In the genomic region with DNA sequence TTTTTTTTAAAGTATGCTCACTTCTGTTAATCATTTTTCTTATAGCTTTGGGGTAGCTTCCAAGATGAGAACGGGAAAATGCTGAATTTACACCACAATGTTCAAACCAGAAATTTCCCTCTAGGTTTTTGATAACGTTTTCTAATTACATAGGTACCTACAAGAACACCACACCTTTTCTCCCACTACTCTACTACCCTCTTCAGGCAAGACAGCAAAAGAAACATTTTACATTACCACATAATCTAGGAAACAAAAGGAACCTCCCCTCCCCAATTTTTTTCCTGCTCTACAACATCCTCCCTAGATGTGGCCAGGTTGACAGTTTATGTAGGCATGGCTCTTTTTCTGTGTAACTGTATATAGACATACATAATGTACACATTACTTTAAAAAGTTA, we compare ENCODE assay signal across 3 cellular contexts.
TF ChIP-seq lines count a peak whose summit lies in the region.

No MANE protein-coding gene starts in this region.

TF ChIP-seq in SK-N-SH, 30 proteins besides CTCF, POLR2A, EP300 and RAD21:
- TF ChIP-seq RCOR1 (IDR thresholded peaks at IDR 0.05; ENCODE audit: low read length) (no peak), NFIC (IDR thresholded peaks at IDR 0.05; ENCODE audit: borderline replicate concordance) (no peak), RFX5 (IDR thresholded peaks at IDR 0.05; ENCODE audit: low read length) (no peak), RXRA (IDR thresholded peaks at IDR 0.05; ENCODE audit: borderline replicate concordance, low read depth) (no peak), MEF2A (IDR thresholded peaks at IDR 0.05; ENCODE audit: borderline replicate concordance, low read depth) (no peak), NRF1 (IDR thresholded peaks at IDR 0.05; ENCODE audit: low read depth, low read length) (no peak), CHD2 (IDR thresholded peaks at IDR 0.05; ENCODE audit: low read length, partially characterized antibody) (no peak), EZH2phosphoT487 (IDR thresholded peaks at IDR 0.05; ENCODE audit: borderline replicate concordance, low read depth) (no peak), TEAD4 (IDR thresholded peaks at IDR 0.05; ENCODE audit: borderline replicate concordance, insufficient read depth) (no peak), TAF1 (IDR thresholded peaks at IDR 0.05; ENCODE audit: borderline replicate concordance, low read depth, low read length) (no peak), MXI1 (IDR thresholded peaks at IDR 0.05; ENCODE audit: low read depth, low read length) (no peak), GATA2 (CRISPR knock-in tag; IDR thresholded peaks at IDR 0.05) (no peak), FOXJ3 (CRISPR knock-in tag; IDR thresholded peaks at IDR 0.05) (no peak), GABPA (IDR thresholded peaks at IDR 0.05; ENCODE audit: low read depth) (no peak), SMC3 (IDR thresholded peaks at IDR 0.05; ENCODE audit: low read depth, low read length) (no peak), ELF1 (IDR thresholded peaks at IDR 0.05) (no peak)
- TF ChIP-seq, protein P1, sequence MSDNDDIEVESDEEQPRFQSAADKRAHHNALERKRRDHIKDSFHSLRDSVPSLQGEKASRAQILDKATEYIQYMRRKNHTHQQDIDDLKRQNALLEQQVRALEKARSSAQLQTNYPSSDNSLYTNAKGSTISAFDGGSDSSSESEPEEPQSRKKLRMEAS (IDR thresholded peaks at IDR 0.05; ENCODE audit: low read depth), result no peak
- TF ChIP-seq, protein P2, sequence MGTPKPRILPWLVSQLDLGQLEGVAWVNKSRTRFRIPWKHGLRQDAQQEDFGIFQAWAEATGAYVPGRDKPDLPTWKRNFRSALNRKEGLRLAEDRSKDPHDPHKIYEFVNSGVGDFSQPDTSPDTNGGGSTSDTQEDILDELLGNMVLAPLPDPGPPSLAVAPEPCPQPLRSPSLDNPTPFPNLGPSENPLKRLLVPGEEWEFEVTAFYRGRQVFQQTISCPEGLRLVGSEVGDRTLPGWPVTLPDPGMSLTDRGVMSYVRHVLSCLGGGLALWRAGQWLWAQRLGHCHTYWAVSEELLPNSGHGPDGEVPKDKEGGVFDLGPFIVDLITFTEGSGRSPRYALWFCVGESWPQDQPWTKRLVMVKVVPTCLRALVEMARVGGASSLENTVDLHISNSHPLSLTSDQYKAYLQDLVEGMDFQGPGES (IDR thresholded peaks at IDR 0.05; ENCODE audit: low read depth, low read length), result no peak
- TF ChIP-seq, protein P3, sequence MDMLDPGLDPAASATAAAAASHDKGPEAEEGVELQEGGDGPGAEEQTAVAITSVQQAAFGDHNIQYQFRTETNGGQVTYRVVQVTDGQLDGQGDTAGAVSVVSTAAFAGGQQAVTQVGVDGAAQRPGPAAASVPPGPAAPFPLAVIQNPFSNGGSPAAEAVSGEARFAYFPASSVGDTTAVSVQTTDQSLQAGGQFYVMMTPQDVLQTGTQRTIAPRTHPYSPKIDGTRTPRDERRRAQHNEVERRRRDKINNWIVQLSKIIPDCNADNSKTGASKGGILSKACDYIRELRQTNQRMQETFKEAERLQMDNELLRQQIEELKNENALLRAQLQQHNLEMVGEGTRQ (IDR thresholded peaks at IDR 0.05; ENCODE audit: borderline replicate concordance, low read depth, low read length), result no peak

TF ChIP-seq in SK-N-SH treated with all-trans-retinoic acid at 6 μM for 48 hours, 23 proteins besides CTCF, POLR2A, EP300 and RAD21:
- TF ChIP-seq ZNF565 (CRISPR knock-in tag; conservative IDR thresholded peaks at IDR 0.05; ENCODE audit: low read depth), result no peak
- TF ChIP-seq ZFP30 (CRISPR knock-in tag; IDR thresholded peaks at IDR 0.05), result no peak
- no peak for TF ChIP-seq TCF4 (CRISPR knock-in tag; IDR thresholded peaks at IDR 0.05; ENCODE audit: borderline replicate concordance)
- TF ChIP-seq ZNF70 (CRISPR knock-in tag; IDR thresholded peaks at IDR 0.05), result no peak
- no peak for TF ChIP-seq ARNTL (CRISPR knock-in tag; IDR thresholded peaks at IDR 0.05; ENCODE audit: borderline replicate concordance, low read depth)
- no peak for TF ChIP-seq PPARA (CRISPR knock-in tag; IDR thresholded peaks at IDR 0.05; ENCODE audit: borderline replicate concordance)
TF ChIP-seq in SK-N-SH treated with all-trans-retinoic acid at 6 μM for 48 hours: peak in this region for 0.

TF ChIP-seq in H1, 55 proteins besides CTCF, POLR2A, EP300 and RAD21:
- TF ChIP-seq, protein P1 (IDR thresholded peaks at IDR 0.05), result no peak
- TF ChIP-seq, protein P4, sequence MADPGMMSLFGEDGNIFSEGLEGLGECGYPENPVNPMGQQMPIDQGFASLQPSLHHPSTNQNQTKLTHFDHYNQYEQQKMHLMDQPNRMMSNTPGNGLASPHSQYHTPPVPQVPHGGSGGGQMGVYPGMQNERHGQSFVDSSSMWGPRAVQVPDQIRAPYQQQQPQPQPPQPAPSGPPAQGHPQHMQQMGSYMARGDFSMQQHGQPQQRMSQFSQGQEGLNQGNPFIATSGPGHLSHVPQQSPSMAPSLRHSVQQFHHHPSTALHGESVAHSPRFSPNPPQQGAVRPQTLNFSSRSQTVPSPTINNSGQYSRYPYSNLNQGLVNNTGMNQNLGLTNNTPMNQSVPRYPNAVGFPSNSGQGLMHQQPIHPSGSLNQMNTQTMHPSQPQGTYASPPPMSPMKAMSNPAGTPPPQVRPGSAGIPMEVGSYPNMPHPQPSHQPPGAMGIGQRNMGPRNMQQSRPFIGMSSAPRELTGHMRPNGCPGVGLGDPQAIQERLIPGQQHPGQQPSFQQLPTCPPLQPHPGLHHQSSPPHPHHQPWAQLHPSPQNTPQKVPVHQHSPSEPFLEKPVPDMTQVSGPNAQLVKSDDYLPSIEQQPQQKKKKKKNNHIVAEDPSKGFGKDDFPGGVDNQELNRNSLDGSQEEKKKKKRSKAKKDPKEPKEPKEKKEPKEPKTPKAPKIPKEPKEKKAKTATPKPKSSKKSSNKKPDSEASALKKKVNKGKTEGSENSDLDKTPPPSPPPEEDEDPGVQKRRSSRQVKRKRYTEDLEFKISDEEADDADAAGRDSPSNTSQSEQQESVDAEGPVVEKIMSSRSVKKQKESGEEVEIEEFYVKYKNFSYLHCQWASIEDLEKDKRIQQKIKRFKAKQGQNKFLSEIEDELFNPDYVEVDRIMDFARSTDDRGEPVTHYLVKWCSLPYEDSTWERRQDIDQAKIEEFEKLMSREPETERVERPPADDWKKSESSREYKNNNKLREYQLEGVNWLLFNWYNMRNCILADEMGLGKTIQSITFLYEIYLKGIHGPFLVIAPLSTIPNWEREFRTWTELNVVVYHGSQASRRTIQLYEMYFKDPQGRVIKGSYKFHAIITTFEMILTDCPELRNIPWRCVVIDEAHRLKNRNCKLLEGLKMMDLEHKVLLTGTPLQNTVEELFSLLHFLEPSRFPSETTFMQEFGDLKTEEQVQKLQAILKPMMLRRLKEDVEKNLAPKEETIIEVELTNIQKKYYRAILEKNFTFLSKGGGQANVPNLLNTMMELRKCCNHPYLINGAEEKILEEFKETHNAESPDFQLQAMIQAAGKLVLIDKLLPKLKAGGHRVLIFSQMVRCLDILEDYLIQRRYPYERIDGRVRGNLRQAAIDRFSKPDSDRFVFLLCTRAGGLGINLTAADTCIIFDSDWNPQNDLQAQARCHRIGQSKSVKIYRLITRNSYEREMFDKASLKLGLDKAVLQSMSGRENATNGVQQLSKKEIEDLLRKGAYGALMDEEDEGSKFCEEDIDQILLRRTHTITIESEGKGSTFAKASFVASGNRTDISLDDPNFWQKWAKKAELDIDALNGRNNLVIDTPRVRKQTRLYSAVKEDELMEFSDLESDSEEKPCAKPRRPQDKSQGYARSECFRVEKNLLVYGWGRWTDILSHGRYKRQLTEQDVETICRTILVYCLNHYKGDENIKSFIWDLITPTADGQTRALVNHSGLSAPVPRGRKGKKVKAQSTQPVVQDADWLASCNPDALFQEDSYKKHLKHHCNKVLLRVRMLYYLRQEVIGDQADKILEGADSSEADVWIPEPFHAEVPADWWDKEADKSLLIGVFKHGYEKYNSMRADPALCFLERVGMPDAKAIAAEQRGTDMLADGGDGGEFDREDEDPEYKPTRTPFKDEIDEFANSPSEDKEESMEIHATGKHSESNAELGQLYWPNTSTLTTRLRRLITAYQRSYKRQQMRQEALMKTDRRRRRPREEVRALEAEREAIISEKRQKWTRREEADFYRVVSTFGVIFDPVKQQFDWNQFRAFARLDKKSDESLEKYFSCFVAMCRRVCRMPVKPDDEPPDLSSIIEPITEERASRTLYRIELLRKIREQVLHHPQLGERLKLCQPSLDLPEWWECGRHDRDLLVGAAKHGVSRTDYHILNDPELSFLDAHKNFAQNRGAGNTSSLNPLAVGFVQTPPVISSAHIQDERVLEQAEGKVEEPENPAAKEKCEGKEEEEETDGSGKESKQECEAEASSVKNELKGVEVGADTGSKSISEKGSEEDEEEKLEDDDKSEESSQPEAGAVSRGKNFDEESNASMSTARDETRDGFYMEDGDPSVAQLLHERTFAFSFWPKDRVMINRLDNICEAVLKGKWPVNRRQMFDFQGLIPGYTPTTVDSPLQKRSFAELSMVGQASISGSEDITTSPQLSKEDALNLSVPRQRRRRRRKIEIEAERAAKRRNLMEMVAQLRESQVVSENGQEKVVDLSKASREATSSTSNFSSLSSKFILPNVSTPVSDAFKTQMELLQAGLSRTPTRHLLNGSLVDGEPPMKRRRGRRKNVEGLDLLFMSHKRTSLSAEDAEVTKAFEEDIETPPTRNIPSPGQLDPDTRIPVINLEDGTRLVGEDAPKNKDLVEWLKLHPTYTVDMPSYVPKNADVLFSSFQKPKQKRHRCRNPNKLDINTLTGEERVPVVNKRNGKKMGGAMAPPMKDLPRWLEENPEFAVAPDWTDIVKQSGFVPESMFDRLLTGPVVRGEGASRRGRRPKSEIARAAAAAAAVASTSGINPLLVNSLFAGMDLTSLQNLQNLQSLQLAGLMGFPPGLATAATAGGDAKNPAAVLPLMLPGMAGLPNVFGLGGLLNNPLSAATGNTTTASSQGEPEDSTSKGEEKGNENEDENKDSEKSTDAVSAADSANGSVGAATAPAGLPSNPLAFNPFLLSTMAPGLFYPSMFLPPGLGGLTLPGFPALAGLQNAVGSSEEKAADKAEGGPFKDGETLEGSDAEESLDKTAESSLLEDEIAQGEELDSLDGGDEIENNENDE (IDR thresholded peaks at IDR 0.05; ENCODE audit: insufficient replicate concordance, low read length), result no peak
- TF ChIP-seq CHD1 (IDR thresholded peaks at IDR 0.05; ENCODE audit: low read depth, low read length) (no peak), KDM1A (IDR thresholded peaks at IDR 0.05; ENCODE audit: borderline replicate concordance, low read length) (no peak), TAF7 (optimal IDR thresholded peaks at IDR 0.05; ENCODE audit: borderline replicate concordance, low read depth, low read length) (no peak), CTBP2 (IDR thresholded peaks at IDR 0.05; ENCODE audit: borderline replicate concordance, insufficient read depth, insufficient read length, low read length) (no peak), CHD2 (IDR thresholded peaks at IDR 0.05; ENCODE audit: low read length) (no peak), BRCA1 (IDR thresholded peaks at IDR 0.05; ENCODE audit: low read depth, low read length) (no peak), CREB1 (IDR thresholded peaks at IDR 0.05) (no peak), ASH2L (IDR thresholded peaks at IDR 0.05; ENCODE audit: low read length) (no peak), RFX5 (IDR thresholded peaks at IDR 0.05; ENCODE audit: borderline replicate concordance, low read depth, low read length) (no peak), FOSL1 (IDR thresholded peaks at IDR 0.05; ENCODE audit: insufficient read depth, low read depth, low read length) (no peak)
- TF ChIP-seq, protein P5, sequence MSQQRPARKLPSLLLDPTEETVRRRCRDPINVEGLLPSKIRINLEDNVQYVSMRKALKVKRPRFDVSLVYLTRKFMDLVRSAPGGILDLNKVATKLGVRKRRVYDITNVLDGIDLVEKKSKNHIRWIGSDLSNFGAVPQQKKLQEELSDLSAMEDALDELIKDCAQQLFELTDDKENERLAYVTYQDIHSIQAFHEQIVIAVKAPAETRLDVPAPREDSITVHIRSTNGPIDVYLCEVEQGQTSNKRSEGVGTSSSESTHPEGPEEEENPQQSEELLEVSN (IDR thresholded peaks at IDR 0.05), result no peak
